8 cellular contexts compared by ENCODE assay signal in the genomic region with DNA sequence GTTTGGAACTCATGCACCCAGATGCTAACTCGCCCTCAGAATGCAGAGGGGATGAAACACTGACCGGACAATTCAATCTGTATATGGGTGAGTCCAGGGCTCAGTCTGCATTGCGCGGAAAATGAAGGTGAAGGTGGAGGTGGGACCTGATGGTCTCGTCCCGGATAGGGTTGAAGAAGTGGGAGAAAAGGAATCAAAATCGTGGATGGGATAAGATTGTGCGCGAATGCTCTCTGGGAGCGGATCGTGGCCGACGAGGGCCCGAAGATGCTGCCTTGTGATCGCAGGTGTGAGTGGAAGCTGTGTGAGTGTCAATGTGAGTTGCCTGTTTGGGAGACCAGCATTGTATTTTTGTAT. TPM values are rescaled to one million over a fixed set of nuclear protein-coding genes. Genes with fewer than 3 reads are reported as not detected.
A peak's percentile ranks its signal among the peaks of the same experiment; 100 is the strongest.
DNase-seq lines count a peak whose midpoint lies in the region; ATAC-seq and TF ChIP-seq lines count a peak whose summit lies in the region.

No MANE protein-coding gene starts in this region.

- POLR2A ChIA-PET in MCF 10A (lab: Yijun Ruan, JAX), result interaction anchor here (0.6 to 1.3 kb wide), 5 partner anchors 67 to 559 kb away, joined by 3 to 7 read pairs (median 4); partner anchors contain the start of genes ZNF146, ZNF345, ZNF461 and ZNF565
- POLR2A ChIA-PET in naive thymus-derived CD4-positive, alpha-beta T cell (lab: Charles Lee), result interaction anchor here (0.6 to 1.7 kb wide), 9 partner anchors 24 to 822 kb away, joined by 3 to 8 read pairs (median 4); partner anchors contain the start of genes ZNF260, ZNF345, ZNF382 and ZNF540

- no peak for DNase-seq in Calu3
- no peak for DNase-seq in MCF 10A (ENCODE audit: unreplicated experiment)
- DNase-seq in naive thymus-derived CD4-positive, alpha-beta T cell, result peak in 1 of 9 donors; percentile 2
- no peak for DNase-seq in stimulated activated CD4-positive, alpha-beta T cell treated with anti-CD3 and anti-CD28 coated beads, Interleukin-4, amount 100 ng/mL, for 24 hours
- no peak for DNase-seq in NCI-H526 treated with DMSO at 0.1 percent for 48 hours (lab: John Stamatoyannopoulos, UW)
- no peak for DNase-seq in KBM-7

- H3K4me1 Mint-ChIP-seq in Calu3 (ENCODE audit: low read depth, unreplicated experiment) (peaks cover 20% of the 10 kb centered on the region), MCF 10A (ENCODE audit: insufficient read depth, unreplicated experiment) (peaks cover 9% of the 10 kb centered on the region)
- H3K4me1 Mint-ChIP-seq in naive thymus-derived CD4-positive, alpha-beta T cell, result peaks cover 21 to 26% (median 24%) of the 10 kb centered on the region in 7 donors

- peak overlapping the region; percentile 87 for H3K27ac ChIP-seq in naive thymus-derived CD4-positive, alpha-beta T cell (ENCODE audit: low read depth, low read length)

- ATAC-seq in HG03108 (IDR thresholded peaks at IDR 0.05; ENCODE audit: unreplicated experiment) (peak; percentile 5), HG02870 (IDR thresholded peaks at IDR 0.05; ENCODE audit: unreplicated experiment) (no peak)
- ATAC-seq in naive thymus-derived CD4-positive, alpha-beta T cell, result no peak

- intact Hi-C loops in Calu3 (cut with micrococcal nuclease; ENCODE audit: unreplicated experiment) (loop anchor here (5.0 kb wide), 2 partner anchors 64 to 79 kb away; partner anchors contain the start of genes ZNF345 and ZNF790), MCF 10A (cut with micrococcal nuclease) (no loop called here)
- intact Hi-C loops in naive thymus-derived CD4-positive, alpha-beta T cell (cut with micrococcal nuclease), result loop anchor here (1.0 to 10.0 kb wide), 21 partner anchors 65 to 882 kb away; partner anchors contain the start of genes CAPNS1 (in 2 of the 2), ZNF382 (in 2 of the 2), ZNF461 (in 2 of the 2) and ZNF568 (in 2 of the 2)

- H3K9me3 Mint-ChIP-seq in Calu3 (ENCODE audit: low read depth, unreplicated experiment) (peaks cover 14% of the 10 kb centered on the region), MCF 10A (ENCODE audit: unreplicated experiment) (peaks cover 8% of the 10 kb centered on the region)
- H3K9me3 Mint-ChIP-seq in naive thymus-derived CD4-positive, alpha-beta T cell, result peaks cover 6 to 84% (median 30%) of the 10 kb centered on the region in 11 donors

- H3K4me3 ChIP-seq in naive thymus-derived CD4-positive, alpha-beta T cell (ENCODE audit: low read length), result peak overlapping the region; percentile 97

- peaks cover 0 to 8% (median 0%) of the 10 kb centered on the region in 3 experiments for H3K9me3 ChIP-seq in naive thymus-derived CD4-positive, alpha-beta T cell (ENCODE audit: control insufficient read depth in 2 of 3, low read length in 3 of 3)

- H3K4me3 Mint-ChIP-seq in Calu3 (ENCODE audit: low read depth, unreplicated experiment), result peak overlapping the region; percentile 91
- peak overlapping the region; percentile 83 for H3K4me3 Mint-ChIP-seq in MCF 10A (ENCODE audit: unreplicated experiment)
- H3K4me3 Mint-ChIP-seq in naive thymus-derived CD4-positive, alpha-beta T cell, result peak overlapping the region; percentile 88 to 98 (median 96)

- H3K36me3 ChIP-seq in naive thymus-derived CD4-positive, alpha-beta T cell (ENCODE audit: control insufficient read depth in 2 of 3, insufficient read depth in 3 of 3, low read length in 3 of 3), result no peaks in the 10 kb centered on the region

- BruUV-seq in Calu3 (replicated peaks; lab: Mats Ljungman, UMichigan) (no TSS peak), MCF 10A (replicated peaks; lab: Mats Ljungman, UMichigan) (no TSS peak)

- no peak for TF ChIP-seq CTCF in Calu3 (IDR thresholded peaks at IDR 0.05; ENCODE audit: unreplicated experiment)
- TF ChIP-seq CTCF in MCF 10A (IDR thresholded peaks at IDR 0.05; ENCODE audit: unreplicated experiment), result no peak

- peaks cover 12 to 15% of the 10 kb centered on the region in 2 donors for H3K4me1 ChIP-seq in naive thymus-derived CD4-positive, alpha-beta T cell (ENCODE audit: control insufficient read depth in 2 of 2, insufficient read depth in 2 of 2, low read length in 2 of 2)

- H3K27me3 Mint-ChIP-seq in Calu3 (ENCODE audit: unreplicated experiment), result no peaks in the 10 kb centered on the region
- no peaks in the 10 kb centered on the region for H3K27me3 Mint-ChIP-seq in MCF 10A (ENCODE audit: insufficient read depth, unreplicated experiment)
- H3K27me3 Mint-ChIP-seq in naive thymus-derived CD4-positive, alpha-beta T cell, result no peaks in the 10 kb centered on the region

- H3K27ac Mint-ChIP-seq in Calu3 (ENCODE audit: unreplicated experiment), result peak overlapping the region; percentile 76
- H3K27ac Mint-ChIP-seq in MCF 10A (ENCODE audit: low read depth, unreplicated experiment), result no peak overlapping the region
- H3K27ac Mint-ChIP-seq in naive thymus-derived CD4-positive, alpha-beta T cell, result peak overlapping the region; percentile 82 to 98 (median 92)

- peaks cover 27% of the 10 kb centered on the region for H3K36me3 Mint-ChIP-seq in Calu3 (ENCODE audit: insufficient read depth, unreplicated experiment)
- H3K36me3 Mint-ChIP-seq in MCF 10A (ENCODE audit: insufficient read depth, unreplicated experiment), result no peaks in the 10 kb centered on the region
- H3K36me3 Mint-ChIP-seq in naive thymus-derived CD4-positive, alpha-beta T cell, result peaks cover 7 to 34% (median 21%) of the 10 kb centered on the region in 5 donors

- CTCF ChIA-PET in Calu3 (lab: Charles Lee), result no interaction called here
- CTCF ChIA-PET in MCF 10A (lab: Yijun Ruan, JAX), result no interaction called here
- CTCF ChIA-PET in naive thymus-derived CD4-positive, alpha-beta T cell (lab: Charles Lee), result no interaction called here

- H3K27me3 ChIP-seq in naive thymus-derived CD4-positive, alpha-beta T cell (ENCODE audit: control insufficient read depth in 2 of 2, insufficient read depth in 2 of 2, low read length in 2 of 2), result no peaks in the 10 kb centered on the region

- in situ Hi-C loops in KBM-7 (cut with MboI; ENCODE audit: low pct_unique_long_range_greater_than_20kb, low sequenced_read_pairs), result no loop called here

RNA-seq across cellular contexts. Expression of gene ZNF850, which starts 0.6 kb away (rescaled TPM):
- total RNA-seq in Calu3 (2022) (9.0 and 10.9 TPM in 2 replicates), MCF 10A (2022) (0.84 and 1.2 TPM in 2 replicates)
- total RNA-seq in naive thymus-derived CD4-positive, alpha-beta T cell, result 1 to 10 TPM; 1.9 to 4.8 (median 4.3) TPM
- polyA plus RNA-seq in naive thymus-derived CD4-positive, alpha-beta T cell, result under 1 TPM; 0.46 to 0.99 TPM
